ENCODE assay signal across 8 cellular contexts in genomic region chr20:31870703-31871601, GRCh38. TPM values are rescaled to one million over a fixed set of nuclear protein-coding genes. Genes with fewer than 3 reads are reported as not detected.
DNase-seq lines count a peak whose midpoint lies in the region; ATAC-seq and TF ChIP-seq lines count a peak whose summit lies in the region.

No MANE protein-coding gene starts in this region.

- ATAC-seq in HG03159 (IDR thresholded peaks at IDR 0.05; ENCODE audit: unreplicated experiment), result no peak

- no peak overlapping the region for H3K27ac ChIP-seq in effector memory CD4-positive, alpha-beta T cell (ENCODE audit: insufficient read depth, low read length, poor library complexity, severe bottlenecking)
- no peak overlapping the region for H3K27ac ChIP-seq in neural progenitor cell

- H3K4me3 Mint-ChIP-seq in CD14-positive monocyte (peak overlapping the region; percentile 75 to 93), neural progenitor cell (peak overlapping the region; percentile 84)

- H3K27me3 Mint-ChIP-seq in CD14-positive monocyte (ENCODE audit: low read depth in 3 of 3), result peaks cover 35 to 51% (median 47%) of the 10 kb centered on the region in 3 donors
- peaks cover 14% of the 10 kb centered on the region for H3K27me3 Mint-ChIP-seq in neural progenitor cell (ENCODE audit: insufficient read depth, low read depth)

- H3K4me3 ChIP-seq in Loucy (ENCODE audit: low read length, poor library complexity, severe bottlenecking) (peak overlapping the region; percentile 69), neural progenitor cell (peak overlapping the region; percentile 74)
- peak overlapping the region; percentile 39 for H3K4me3 ChIP-seq in effector memory CD4-positive, alpha-beta T cell (ENCODE audit: insufficient read depth, low read depth, low read length, poor library complexity, severe bottlenecking)

- peaks cover 0 to 13% (median 8%) of the 10 kb centered on the region in 7 donors for H3K9me3 Mint-ChIP-seq in CD14-positive monocyte
- H3K9me3 Mint-ChIP-seq in neural progenitor cell, result no peaks in the 10 kb centered on the region

- TF ChIP-seq CTCF in CD14-positive monocyte (IDR thresholded peaks at IDR 0.05) (no peak), Loucy (conservative IDR thresholded peaks at IDR 0.05; ENCODE audit: low read length) (no peak), neural progenitor cell (IDR thresholded peaks at IDR 0.05) (no peak)

- intact Hi-C loops in CD14-positive monocyte (cut with micrococcal nuclease), result no loop called here

- DNase-seq in CD14-positive monocyte (ENCODE audit: low spot score) (no peak), neural progenitor cell (ENCODE audit: low spot score) (no peak), AML-193 (lab: John Stamatoyannopoulos, UW) (no peak), NCI-H748 (lab: John Stamatoyannopoulos, UW; ENCODE audit: unreplicated experiment) (no peak), AG08395 (ENCODE audit: low spot score) (no peak)
- DNase-seq in effector memory CD4-positive, alpha-beta T cell, result no peak

- H3K27ac Mint-ChIP-seq in CD14-positive monocyte (peak overlapping the region in 1 of 7 donors; percentile 60), neural progenitor cell (peak overlapping the region; percentile 74)

- H4K20me1 ChIP-seq in Loucy (ENCODE audit: insufficient read depth, low read length, poor library complexity, severe bottlenecking) (no peaks in the 10 kb centered on the region), neural progenitor cell (ENCODE audit: low read depth) (no peaks in the 10 kb centered on the region)

- H3K9me3 ChIP-seq in Loucy (ENCODE audit: insufficient read depth, low read depth, low read length) (no peaks in the 10 kb centered on the region), neural progenitor cell (ENCODE audit: low read depth) (no peaks in the 10 kb centered on the region)
- H3K9me3 ChIP-seq in effector memory CD4-positive, alpha-beta T cell (ENCODE audit: control insufficient read depth, low read length), result no peaks in the 10 kb centered on the region

- H3K4me1 ChIP-seq in Loucy (ENCODE audit: insufficient read depth, low read length, poor library complexity, severe bottlenecking) (peaks cover 11% of the 10 kb centered on the region), neural progenitor cell (no peaks in the 10 kb centered on the region)
- H3K4me1 ChIP-seq in effector memory CD4-positive, alpha-beta T cell (ENCODE audit: control insufficient read depth, insufficient read depth, low read length, poor library complexity, severe bottlenecking), result peaks cover 14% of the 10 kb centered on the region

- H3K36me3 Mint-ChIP-seq in CD14-positive monocyte, result peaks cover 8 to 9% of the 10 kb centered on the region in 2 donors
- H3K36me3 Mint-ChIP-seq in neural progenitor cell, result no peaks in the 10 kb centered on the region

- no peaks in the 10 kb centered on the region for H3F3A ChIP-seq in Loucy (ENCODE audit: low read depth)
- peaks cover 19% of the 10 kb centered on the region for H3F3A ChIP-seq in neural progenitor cell (ENCODE audit: low read depth)

- H3K4me2 ChIP-seq in Loucy (ENCODE audit: low read depth, low read length, poor library complexity, severe bottlenecking), result peak overlapping the region; percentile 68
- H3K4me2 ChIP-seq in neural progenitor cell, result peak overlapping the region; percentile 94

- peak overlapping the region; percentile 87 for H2AFZ ChIP-seq in Loucy (ENCODE audit: low read length)
- peak overlapping the region; percentile 90 for H2AFZ ChIP-seq in neural progenitor cell (replicated peaks)

- no peaks in the 10 kb centered on the region for H3K9me2 ChIP-seq in Loucy (replicated peaks; ENCODE audit: low read depth, low read length)

- H3K9ac ChIP-seq in Loucy (ENCODE audit: low read depth, low read length, poor library complexity, severe bottlenecking) (peak overlapping the region; percentile 66), neural progenitor cell (peak overlapping the region; percentile 23)

- H3K79me2 ChIP-seq in Loucy (ENCODE audit: insufficient read depth, low read length) (no peaks in the 10 kb centered on the region), neural progenitor cell (ENCODE audit: low read depth) (no peaks in the 10 kb centered on the region)

- H3K27me3 ChIP-seq in Loucy (ENCODE audit: insufficient read depth, low read length, poor library complexity, severe bottlenecking), result peaks cover 9% of the 10 kb centered on the region
- H3K27me3 ChIP-seq in effector memory CD4-positive, alpha-beta T cell (replicated peaks; ENCODE audit: control insufficient read depth, insufficient read depth, low read length, poor library complexity, severe bottlenecking), result peaks cover 24% of the 10 kb centered on the region
- peaks cover 47% of the 10 kb centered on the region for H3K27me3 ChIP-seq in neural progenitor cell

- H3K36me3 ChIP-seq in Loucy (ENCODE audit: insufficient read depth, low read length), result no peaks in the 10 kb centered on the region
- H3K36me3 ChIP-seq in effector memory CD4-positive, alpha-beta T cell (ENCODE audit: control insufficient read depth, insufficient read depth, low read length), result no peaks in the 10 kb centered on the region
- H3K36me3 ChIP-seq in neural progenitor cell, result no peaks in the 10 kb centered on the region

- H3K4me1 Mint-ChIP-seq in CD14-positive monocyte (peaks cover 27% of the 10 kb centered on the region), neural progenitor cell (peaks cover 10% of the 10 kb centered on the region)

RNA-seq across cellular contexts. Expression of gene TTLL9, which starts 0.5 kb away (rescaled TPM):
- polyA plus RNA-seq in CD14-positive monocyte, result not detected
- 0.34 TPM in 1 of 2 replicates, not detected in the other for total RNA-seq in neural progenitor cell (ENCODE audit: low replicate concordance)

RNA-seq across cellular contexts. Expression of gene DUSP15, which starts 0.6 kb away (rescaled TPM):
- not detected for polyA plus RNA-seq in CD14-positive monocyte
- total RNA-seq in neural progenitor cell (ENCODE audit: low replicate concordance), result 0.45 and 1.1 TPM in 2 replicates

RNA-seq across cellular contexts. Expression of gene FOXS1, which starts 25.5 kb away (rescaled TPM):
- polyA plus RNA-seq in CD14-positive monocyte, result not detected
- 0.53 TPM in 1 of 2 replicates, not detected in the other for total RNA-seq in neural progenitor cell (ENCODE audit: low replicate concordance)

RNA-seq across cellular contexts. Expression of gene MYLK2, which starts 51.8 kb away (rescaled TPM):
- not detected for polyA plus RNA-seq in CD14-positive monocyte
- 0.22 TPM in 1 of 2 replicates, not detected in the other for total RNA-seq in neural progenitor cell (ENCODE audit: low replicate concordance)
